ENCODE assay signal across 29 cellular contexts in the genomic region with DNA sequence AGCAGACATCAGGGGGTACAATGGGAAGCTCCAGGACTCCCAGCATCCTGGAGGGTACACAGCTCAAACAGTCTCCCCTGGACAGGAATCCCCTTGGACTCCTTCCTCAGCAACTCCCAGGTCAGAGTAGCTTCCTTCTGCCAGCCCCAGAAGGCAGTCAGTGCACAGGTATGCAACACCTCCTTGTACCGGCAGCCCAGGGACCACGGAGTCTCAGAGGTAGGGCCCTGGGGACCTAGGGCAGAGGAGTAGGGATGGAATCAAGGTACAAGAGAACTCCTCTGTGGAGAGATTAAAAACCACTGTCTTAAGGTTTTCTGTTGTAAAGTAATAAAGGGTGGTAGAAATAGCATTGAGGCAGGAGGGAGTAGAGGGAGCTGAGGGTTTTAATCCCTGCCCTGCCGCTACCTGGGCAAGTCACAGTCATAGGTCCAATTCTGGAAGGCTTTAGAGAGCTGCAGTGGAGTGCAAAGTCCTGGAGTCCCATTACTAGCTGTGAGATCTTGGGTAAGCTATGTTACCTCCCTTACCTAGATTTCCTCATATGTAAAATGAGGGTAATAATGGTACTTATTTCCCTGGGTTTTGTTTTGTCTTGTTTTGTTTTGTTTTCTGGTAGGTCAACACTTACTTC. TPM values are rescaled to one million over a fixed set of nuclear protein-coding genes. Genes with fewer than 3 reads are reported as not detected.
DNase-seq lines count a peak whose midpoint lies in the region; ATAC-seq and TF ChIP-seq lines count a peak whose summit lies in the region.
"Had no signal": no experiment of that assay in that cellular context is flagged by ENCODE, and none has a peak within 500 bp of the region (broad histone marks: within the 10 kb centered on the region; RNA-seq: fewer than 3 reads in every experiment).

No MANE protein-coding gene starts in this region.

- H3K27me3 ChIP-seq in Peyer's patch: no peaks in the 10 kb centered on the region
- H3K27me3 ChIP-seq: adrenal gland, body of pancreas, left lung, upper lobe of left lung had no signal

- H3K4me1 Mint-ChIP-seq in natural killer cell (peaks cover 39% of the 10 kb centered on the region in 2 donors), neural crest cell (peaks cover 13% of the 10 kb centered on the region)
- peaks cover 45 to 46% of the 10 kb centered on the region in 2 donors for H3K4me1 Mint-ChIP-seq in natural killer cell treated with Interleukin-12 subunit alpha and Interleukin-12 subunit beta and Interleukin-15 and Interleukin-18, amount 100 ng/mL, for 72 hours (ENCODE audit: low read depth in 2 of 2)

- peaks cover 9% of the 10 kb centered on the region for H3K36me3 Mint-ChIP-seq in natural killer cell
- H3K36me3 Mint-ChIP-seq in natural killer cell treated with Interleukin-12 subunit alpha and Interleukin-12 subunit beta and Interleukin-15 and Interleukin-18, amount 100 ng/mL, for 72 hours: peaks cover 7% of the 10 kb centered on the region
- H3K36me3 Mint-ChIP-seq in neural crest cell (ENCODE audit: low read depth): peaks cover 4% of the 10 kb centered on the region
- H3K36me3 Mint-ChIP-seq: WTC11 had no signal

- no peaks in the 10 kb centered on the region for H3K9me3 ChIP-seq in Peyer's patch
- H3K9me3 ChIP-seq: adrenal gland, body of pancreas, left lung, upper lobe of left lung had no signal

- H3K27ac Mint-ChIP-seq in natural killer cell: peak overlapping the region; percentile 84 to 93
- no peak overlapping the region for H3K27ac Mint-ChIP-seq in natural killer cell treated with Interleukin-12 subunit alpha and Interleukin-12 subunit beta and Interleukin-15 and Interleukin-18, amount 100 ng/mL, for 72 hours
- H3K27ac Mint-ChIP-seq in neural crest cell (ENCODE audit: unreplicated experiment): no peak overlapping the region
- H3K27ac Mint-ChIP-seq: WTC11 had no signal

- peaks cover 0 to 25% (median 14%) of the 10 kb centered on the region in 4 donors for H3K4me1 ChIP-seq in Peyer's patch

- DNase-seq in natural killer cell: no peak
- DNase-seq in natural killer cell treated with Interleukin-12 subunit alpha and Interleukin-12 subunit beta and Interleukin-15 and Interleukin-18, amount 100 ng/mL, for 72 hours (ENCODE audit: low spot score): no peak
- DNase-seq in Peyer's patch: peak in 1 of 3 donors; percentile 61
- no peak for DNase-seq in neural crest cell (ENCODE audit: low read depth, low spot score)
- DNase-seq in NCI-H524 (lab: John Stamatoyannopoulos, UW): no peak
- DNase-seq in NCI-H2227 treated with DMSO at 0.1 percent for 48 hours (lab: John Stamatoyannopoulos, UW): no peak
- DNase-seq: activated effector memory CD4-positive, alpha-beta T cell treated with Interleukin-2 at 50 U/mL for 16 hours; adrenal gland; body of pancreas; DMS53; hypothalamus; immature natural killer cell; left lung; mesendoderm; NCI-H1105; NCI-H1930; NCI-H69; occipital lobe; SHP77 treated with DMSO at 0.1 percent for 48 hours; upper lobe of left lung had no signal

- intact Hi-C loops in natural killer cell (cut with micrococcal nuclease): no loop called here

- TF ChIP-seq POLR2A in Peyer's patch (IDR thresholded peaks at IDR 0.05): no peak

- H3K36me3 ChIP-seq in Peyer's patch: peaks cover 0 to 35% (median 0%) of the 10 kb centered on the region in 3 donors

- no peak overlapping the region for H3K4me3 ChIP-seq in Peyer's patch
- H3K4me3 ChIP-seq: adrenal gland, body of pancreas, K562, left lung, upper lobe of left lung had no signal

- H3K27ac ChIP-seq in Peyer's patch: peak overlapping the region in 3 of 4 donors; percentile 19 to 70 (median 51)
- H3K27ac ChIP-seq: adrenal gland, body of pancreas, left lung, upper lobe of left lung had no signal

- ATAC-seq in natural killer cell: no peak
- no peak for ATAC-seq in natural killer cell treated with Interleukin-12 subunit alpha and Interleukin-12 subunit beta and Interleukin-15 and Interleukin-18, amount 100 ng/mL, for 72 hours
- no peak for ATAC-seq in GM18861 (IDR thresholded peaks at IDR 0.05; ENCODE audit: unreplicated experiment)
- ATAC-seq: body of pancreas, K562, left lung, Panc1, WTC11 had no signal

- no peak overlapping the region for H3K4me3 Mint-ChIP-seq in natural killer cell
- no peak overlapping the region for H3K4me3 Mint-ChIP-seq in natural killer cell treated with Interleukin-12 subunit alpha and Interleukin-12 subunit beta and Interleukin-15 and Interleukin-18, amount 100 ng/mL, for 72 hours
- H3K4me3 Mint-ChIP-seq in neural crest cell: peak overlapping the region; percentile 23
- H3K4me3 Mint-ChIP-seq: WTC11 had no signal

- H3K9me3 Mint-ChIP-seq in natural killer cell: no peaks in the 10 kb centered on the region
- no peaks in the 10 kb centered on the region for H3K9me3 Mint-ChIP-seq in natural killer cell treated with Interleukin-12 subunit alpha and Interleukin-12 subunit beta and Interleukin-15 and Interleukin-18, amount 100 ng/mL, for 72 hours
- no peaks in the 10 kb centered on the region for H3K9me3 Mint-ChIP-seq in neural crest cell
- H3K9me3 Mint-ChIP-seq: WTC11 had no signal

- TF ChIP-seq CTCF in natural killer cell (IDR thresholded peaks at IDR 0.05): no peak
- TF ChIP-seq CTCF in Peyer's patch (IDR thresholded peaks at IDR 0.05): no peak
- no peak for TF ChIP-seq CTCF in neural crest cell (conservative IDR thresholded peaks at IDR 0.05)

- H3K27me3 Mint-ChIP-seq in natural killer cell (ENCODE audit: low read depth in 2 of 2): no peaks in the 10 kb centered on the region
- no peaks in the 10 kb centered on the region for H3K27me3 Mint-ChIP-seq in natural killer cell treated with Interleukin-12 subunit alpha and Interleukin-12 subunit beta and Interleukin-15 and Interleukin-18, amount 100 ng/mL, for 72 hours
- H3K27me3 Mint-ChIP-seq in neural crest cell (ENCODE audit: low read depth): no peaks in the 10 kb centered on the region

RNA-seq across cellular contexts. Expression of a gene that starts 7.4 kb away (rescaled TPM):
- total RNA-seq in natural killer cell: under 1 TPM in 1 of 3 donors, not detected in 2; 0.14 TPM
- not detected for total RNA-seq in natural killer cell treated with Interleukin-12 subunit alpha and Interleukin-12 subunit beta and Interleukin-15 and Interleukin-18, amount 100 ng/mL, for 72 hours
- total RNA-seq in Peyer's patch: not detected
- total RNA-seq in neural crest cell: not detected in 2 replicates
- total RNA-seq: body of pancreas, cerebellum, endothelial cell of umbilical vein, M059J, myocyte, occipital lobe, skeletal muscle tissue, upper lobe of left lung had no signal

RNA-seq across cellular contexts. Expression of a gene that starts 7.7 kb away (rescaled TPM):
- 10 to 100 TPM; 73.8 to 77.4 (median 74.0) TPM for total RNA-seq in natural killer cell
- 10 to 100 TPM; 23.3 to 31.4 TPM for total RNA-seq in natural killer cell treated with Interleukin-12 subunit alpha and Interleukin-12 subunit beta and Interleukin-15 and Interleukin-18, amount 100 ng/mL, for 72 hours
- total RNA-seq in Peyer's patch: 10 to 100 TPM; 23.1 to 62.2 (median 46.9) TPM
- 24.6 and 25.7 TPM in 2 replicates for total RNA-seq in neural crest cell

RNA-seq across cellular contexts. Expression of a gene that starts 22.5 kb away (rescaled TPM):
- 1 to 10 TPM in 2 of 3 donors, under 1 TPM in 1; 0.45 to 1.8 (median 1.5) TPM for total RNA-seq in natural killer cell
- total RNA-seq in natural killer cell treated with Interleukin-12 subunit alpha and Interleukin-12 subunit beta and Interleukin-15 and Interleukin-18, amount 100 ng/mL, for 72 hours: 10 to 100 TPM; 23.3 to 43.5 TPM
- total RNA-seq in Peyer's patch: 10 to 100 TPM; 21.5 to 49.7 (median 32.5) TPM
- total RNA-seq in neural crest cell: 11.4 and 11.5 TPM in 2 replicates

RNA-seq across cellular contexts. Expression of a gene that starts 37.4 kb away (rescaled TPM):
- total RNA-seq in natural killer cell: 10 to 100 TPM; 13.0 to 14.7 (median 13.3) TPM
- total RNA-seq in natural killer cell treated with Interleukin-12 subunit alpha and Interleukin-12 subunit beta and Interleukin-15 and Interleukin-18, amount 100 ng/mL, for 72 hours: 1 to 10 TPM; 6.1 to 6.4 TPM
- total RNA-seq in Peyer's patch: 10 to 100 TPM; 62.7 to 75.2 (median 68.0) TPM
- 18.1 and 18.2 TPM in 2 replicates for total RNA-seq in neural crest cell

RNA-seq across cellular contexts. Expression of a gene that starts 45.3 kb away (rescaled TPM):
- total RNA-seq in natural killer cell: 100 to 1,000 TPM; 173 to 190 (median 187) TPM
- total RNA-seq in natural killer cell treated with Interleukin-12 subunit alpha and Interleukin-12 subunit beta and Interleukin-15 and Interleukin-18, amount 100 ng/mL, for 72 hours: 10 to 100 TPM; 73.0 to 86.6 TPM
- 100 to 1,000 TPM in 3 of 4 donors, 10 to 100 TPM in 1; 87.5 to 147 (median 113) TPM for total RNA-seq in Peyer's patch
- total RNA-seq in neural crest cell: 64.8 and 67.4 TPM in 2 replicates

Comparison
In these comparisons a context has a peak if more than half of its experiments do, and no peak if none do; other contexts are left out.
1. H3K27ac Mint-ChIP-seq: peak in natural killer cell (2 of 2); none in natural killer cell treated with Interleukin-12 subunit alpha and Interleukin-12 subunit beta and Interleukin-15 and Interleukin-18, amount 100 ng/mL, for 72 hours (0 of 2) and neural crest cell (single experiment).